20 cellular contexts compared by ENCODE assay signal in the genomic region with DNA sequence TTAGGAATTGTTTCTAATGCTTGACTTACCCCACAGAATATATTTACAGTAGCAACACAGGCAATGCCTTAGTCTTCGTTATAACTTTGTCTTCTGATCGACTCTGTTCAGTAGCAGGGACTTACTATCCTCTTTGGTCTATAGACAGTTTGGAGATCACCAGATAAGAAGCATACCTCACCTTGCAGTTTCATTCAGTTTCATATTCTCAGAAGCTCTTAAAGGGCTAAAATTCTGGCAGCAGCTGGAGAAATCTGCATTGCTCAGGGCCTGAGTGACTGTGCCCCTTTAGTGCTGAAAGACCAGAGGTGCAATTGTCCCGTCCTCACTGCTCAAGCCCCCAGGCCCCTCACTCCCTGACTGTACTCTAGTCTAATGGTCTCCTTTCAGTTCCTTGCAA.
"Had no signal": no experiment of that assay in that cellular context is flagged by ENCODE, and none has a peak within 500 bp of the region (broad histone marks: within the 10 kb centered on the region; RNA-seq: fewer than 3 reads in every experiment).

No MANE protein-coding gene starts in this region.

- H3K4me1 Mint-ChIP-seq: endodermal cell had no signal

- H3K27me3 Mint-ChIP-seq: activated B cell treated with CpG ODN at 0.5 μM for 24 hours; activated T-helper 17 cell treated with anti-CD3 and anti-CD28 coated beads, Interleukin-2, amount 50 U/mL, for 72 hours; natural killer cell treated with Interleukin-12 subunit alpha and Interleukin-12 subunit beta and Interleukin-15 and Interleukin-18, amount 100 ng/mL, for 72 hours had no signal

- DNase-seq: activated B cell treated with CpG ODN at 0.5 μM for 24 hours; activated CD4-positive, alpha-beta T cell treated with anti-CD3 and anti-CD28 coated beads for 4 hours; cortex of kidney; endodermal cell; esophagus squamous epithelium; heart left ventricle; islet precursor cell; left cardiac atrium; ovary; spleen; stimulated activated CD4-positive, alpha-beta T cell treated with anti-CD3 and anti-CD28 coated beads, Interleukin-4, amount 100 ng/mL, for 1 hour; stimulated activated naive CD4-positive, alpha-beta T cell; T1000; upper lobe of left lung had no signal

- H3K4me3 Mint-ChIP-seq: activated B cell treated with CpG ODN at 0.5 μM for 24 hours; activated T-helper 17 cell treated with anti-CD3 and anti-CD28 coated beads, Interleukin-2, amount 50 U/mL, for 72 hours; endodermal cell; natural killer cell treated with Interleukin-12 subunit alpha and Interleukin-12 subunit beta and Interleukin-15 and Interleukin-18, amount 100 ng/mL, for 72 hours had no signal

- H3K27ac Mint-ChIP-seq: activated B cell treated with CpG ODN at 0.5 μM for 24 hours; activated T-helper 17 cell treated with anti-CD3 and anti-CD28 coated beads, Interleukin-2, amount 50 U/mL, for 72 hours; endodermal cell; natural killer cell treated with Interleukin-12 subunit alpha and Interleukin-12 subunit beta and Interleukin-15 and Interleukin-18, amount 100 ng/mL, for 72 hours had no signal

- H3K9me3 Mint-ChIP-seq: activated B cell treated with CpG ODN at 0.5 μM for 24 hours; activated T-helper 17 cell treated with anti-CD3 and anti-CD28 coated beads, Interleukin-2, amount 50 U/mL, for 72 hours; endodermal cell; natural killer cell treated with Interleukin-12 subunit alpha and Interleukin-12 subunit beta and Interleukin-15 and Interleukin-18, amount 100 ng/mL, for 72 hours had no signal

- H3K4me3 ChIP-seq: cardiac muscle cell, esophagus squamous epithelium, gastroesophageal sphincter, heart left ventricle, ovary, prostate gland, spleen, thoracic aorta, upper lobe of left lung had no signal

- ATAC-seq: activated T-helper 17 cell treated with anti-CD3 and anti-CD28 coated beads, Interleukin-2, amount 50 U/mL, for 72 hours; gastroesophageal sphincter; heart left ventricle; left cardiac atrium; natural killer cell treated with Interleukin-12 subunit alpha and Interleukin-12 subunit beta and Interleukin-15 and Interleukin-18, amount 100 ng/mL, for 72 hours had no signal
